Comparison of ENCODE assay signal across 19 cellular contexts in genomic region chr14:65151329-65152010, GRCh38. TPM values are rescaled to one million over a fixed set of nuclear protein-coding genes. Genes with fewer than 3 reads are reported as not detected.
DNase-seq lines count a peak whose midpoint lies in the region; ATAC-seq, FAIRE-seq and TF ChIP-seq lines count a peak whose summit lies in the region.
"Had no signal": no experiment of that assay in that cellular context is flagged by ENCODE, and none has a peak within 500 bp of the region (broad histone marks: within the 10 kb centered on the region; RNA-seq: fewer than 3 reads in every experiment).

No MANE protein-coding gene starts in this region.

- no peak overlapping the region for H2AFZ ChIP-seq in HepG2 (ENCODE audit: low read length)
- H2AFZ ChIP-seq in K562 (ENCODE audit: low read depth, low read length) = peak overlapping the region; percentile 39; the same call in 1 of the 2 replicates
- no peak overlapping the region for H2AFZ ChIP-seq in GM23248

- H3K27me3 ChIP-seq in liver (ENCODE audit: control insufficient read depth in 4 of 4, insufficient read depth in 4 of 4, low read length in 3 of 4) (no peaks in the 10 kb centered on the region), HepG2 (ENCODE audit: control insufficient read depth in 1 of 2, insufficient read depth in 2 of 2, low read length in 2 of 2) (peaks cover 2 to 9% of the 10 kb centered on the region in 2 experiments; a peak in 2 of 5 replicates), K562 (ENCODE audit: control insufficient read depth in 2 of 2, insufficient read depth in 2 of 2, low read length in 2 of 2) (no peaks in the 10 kb centered on the region; a peak in 1 of 5 replicates), GM23248 (replicated peaks; ENCODE audit: insufficient read depth) (0 out of 2 replicates have a peak, but pooled peaks cover 5% of the 10 kb centered on the region), body of pancreas (no peaks in the 10 kb centered on the region)
- H3K27me3 ChIP-seq: SJCRH30 had no signal

- no peaks in the 10 kb centered on the region for H3K9me2 ChIP-seq in GM23248 (ENCODE audit: insufficient read depth)

- H3K27ac ChIP-seq in liver (ENCODE audit: low read depth in 1 of 2, low read length in 2 of 2) (no peak overlapping the region), HepG2 (ENCODE audit: extremely low read length, insufficient read depth, low read length) (no peak overlapping the region), K562 (ENCODE audit: extremely low read depth, low read depth, low read length) (no peak overlapping the region), GM23248 (no peak overlapping the region), body of pancreas (no peak overlapping the region)
- H3K27ac ChIP-seq: C4-2B, SJCRH30 had no signal

- DNase-seq in HepG2 (ENCODE audit: low spot score) (no peak), K562 (ENCODE audit: extremely low read depth in 1 of 4, low spot score in 3 of 4) (no peak), mucosa of descending colon (no peak), GM23248 (no peak), body of pancreas (no peak), NCI-H510A treated with DMSO at 0.1 percent for 48 hours (lab: John Stamatoyannopoulos, UW) (no peak)
- DNase-seq: Calu3; CD8-positive, alpha-beta memory T cell; EL; Kasumi-1; NCI-H1694 treated with DMSO at 0.1 percent for 48 hours; NCI-H2081 treated with DMSO at 0.1 percent for 48 hours; NCI-H2171 treated with DMSO at 0.1 percent for 48 hours; SJCRH30 had no signal

- H3F3A ChIP-seq in GM23248 (ENCODE audit: insufficient read depth) = no peaks in the 10 kb centered on the region

- TF ChIP-seq CTCF in liver (IDR thresholded peaks at IDR 0.05; ENCODE audit: low read depth, low read length, missing input control) (no peak), HepG2 (CRISPR knock-in tag; IDR thresholded peaks at IDR 0.05) (no peak), K562 (IDR thresholded peaks at IDR 0.05 in 2 of 3, conservative IDR thresholded peaks at IDR 0.05 in 1 of 3; ENCODE audit: insufficient read depth in 2 of 3, low read depth in 1 of 3, low read length in 3 of 3) (no peak), mucosa of descending colon (IDR thresholded peaks at IDR 0.05) (no peak), body of pancreas (IDR thresholded peaks at IDR 0.05) (no peak)

- H3K4me2 ChIP-seq in HepG2 (ENCODE audit: low read depth, low read length) (no peak overlapping the region), K562 (ENCODE audit: insufficient read depth, low read length) (no peak overlapping the region), GM23248 (ENCODE audit: unreplicated experiment) (no peak overlapping the region)

- CTCF ChIA-PET in HepG2 (lab: Yijun Ruan, JAX; ENCODE audit: low intra/inter-chr PET ratio, low total read pairs) (no interaction called here), K562 (lab: Yijun Ruan, JAX; ENCODE audit: low intra/inter-chr PET ratio) (no interaction called here)

- no peaks in the 10 kb centered on the region for H3K9me1 ChIP-seq in K562 (ENCODE audit: control insufficient read depth, insufficient read depth, low read length)

- H3K9me3 ChIP-seq in liver (ENCODE audit: control insufficient read depth in 4 of 4, low read length in 3 of 4) (no peaks in the 10 kb centered on the region), HepG2 (ENCODE audit: low read length) (no peaks in the 10 kb centered on the region), K562 (replicated peaks; ENCODE audit: control insufficient read depth, insufficient read depth, low read depth, low read length) (no peaks in the 10 kb centered on the region), mucosa of descending colon (no peaks in the 10 kb centered on the region), GM23248 (ENCODE audit: low read depth) (no peaks in the 10 kb centered on the region), body of pancreas (no peaks in the 10 kb centered on the region)
- H3K9me3 ChIP-seq: SJCRH30 had no signal

- no peak for TF ChIP-seq EP300 in HepG2 (IDR thresholded peaks at IDR 0.05; ENCODE audit: low read depth in 2 of 2, low read length in 2 of 2)
- no peak for TF ChIP-seq EP300 in HepG2 (CRISPR knock-in tag; IDR thresholded peaks at IDR 0.05; ENCODE audit: borderline replicate concordance)
- TF ChIP-seq EP300 in K562 (IDR thresholded peaks at IDR 0.05; ENCODE audit: low read length) = no peak

- H3K79me2 ChIP-seq in HepG2 (ENCODE audit: insufficient read depth, low read length) (no peaks in the 10 kb centered on the region), K562 (ENCODE audit: control insufficient read depth, insufficient read depth, low read length) (no peaks in the 10 kb centered on the region), GM23248 (ENCODE audit: insufficient read depth) (no peaks in the 10 kb centered on the region)

- no peaks in the 10 kb centered on the region for H3K36me3 ChIP-seq in liver (ENCODE audit: control insufficient read depth in 4 of 4, insufficient read depth in 3 of 4, low read depth in 1 of 4, low read length in 3 of 4)
- no peaks in the 10 kb centered on the region for H3K36me3 ChIP-seq in HepG2 (replicated peaks in 1 of 2; ENCODE audit: control insufficient read depth in 1 of 2, insufficient read depth in 2 of 2, low read length in 2 of 2)
- no peaks in the 10 kb centered on the region for H3K36me3 ChIP-seq in K562 (ENCODE audit: control insufficient read depth, insufficient read depth, low read length)
- H3K36me3 ChIP-seq in mucosa of descending colon (ENCODE audit: low read depth) = no peaks in the 10 kb centered on the region
- no peaks in the 10 kb centered on the region for H3K36me3 ChIP-seq in GM23248 (ENCODE audit: low read depth)
- no peaks in the 10 kb centered on the region for H3K36me3 ChIP-seq in body of pancreas (replicated peaks in 1 of 2; ENCODE audit: insufficient read depth in 1 of 2, low read depth in 2 of 2)
- H3K36me3 ChIP-seq: SJCRH30 had no signal

- no peak for TF ChIP-seq POLR2A in HepG2 (IDR thresholded peaks at IDR 0.05; ENCODE audit: insufficient read depth in 1 of 2, low read depth in 2 of 2, low read length in 2 of 2)
- no peak for TF ChIP-seq POLR2A in K562 (conservative IDR thresholded peaks at IDR 0.05)
- no peak for TF ChIP-seq POLR2A in body of pancreas (IDR thresholded peaks at IDR 0.05)

- BruUV-seq in HepG2 (replicated peaks; lab: Mats Ljungman, UMichigan) = no TSS peak
- no TSS peak for BruUV-seq in K562 (replicated peaks; lab: Mats Ljungman, UMichigan)

- peaks cover 0 to 2% (median 0%) of the 10 kb centered on the region in 4 donors for H3K4me1 ChIP-seq in liver (ENCODE audit: control insufficient read depth in 4 of 4, insufficient read depth in 4 of 4, low read length in 3 of 4)
- H3K4me1 ChIP-seq in HepG2 (ENCODE audit: insufficient read depth, low read length) = no peaks in the 10 kb centered on the region
- peaks cover 0 to 2% of the 10 kb centered on the region in 2 experiments; a peak in 2 of 5 replicates for H3K4me1 ChIP-seq in K562 (replicated peaks in 1 of 2; ENCODE audit: control insufficient read depth in 2 of 2, insufficient read depth in 2 of 2, low read length in 2 of 2)
- H3K4me1 ChIP-seq in mucosa of descending colon (ENCODE audit: low read depth) = no peaks in the 10 kb centered on the region
- peaks cover 3% of the 10 kb centered on the region; the same call in 1 of the 2 replicates for H3K4me1 ChIP-seq in GM23248 (ENCODE audit: insufficient read depth)
- H3K4me1 ChIP-seq in body of pancreas = no peaks in the 10 kb centered on the region
- H3K4me1 ChIP-seq: SJCRH30 had no signal

- FAIRE-seq in HepG2 (lab: Jason Lieb, UNC) (no peak), K562 (lab: Jason Lieb, UNC) (no peak)
- FAIRE-seq: H54, RCC 7860 had no signal

- H3K4me3 ChIP-seq in liver (ENCODE audit: low read depth in 1 of 3, low read length in 3 of 3) = no peak overlapping the region
- H3K4me3 ChIP-seq in HepG2 (replicated peaks in 1 of 3; ENCODE audit: insufficient read depth in 1 of 3, low read depth in 2 of 3, low read length in 3 of 3) = no peak overlapping the region
- no peak overlapping the region for H3K4me3 ChIP-seq in K562
- no peak overlapping the region for H3K4me3 ChIP-seq in mucosa of descending colon
- no peak overlapping the region for H3K4me3 ChIP-seq in GM23248
- H3K4me3 ChIP-seq in body of pancreas = no peak overlapping the region
- H3K4me3 ChIP-seq: SJCRH30 had no signal

- in situ Hi-C loops in HepG2 (cut with HindIII; ENCODE audit: extremely low pct_ligation_motif_present, low pct_unique_long_range_greater_than_20kb) = no loop called here
- in situ Hi-C loops in K562 (cut with MboI) = loop anchor here (25.0 kb wide), 2 partner anchors 686 to 911 kb away; no protein-coding TSS in a partner anchor
- in situ Hi-C loops in GM23248 (cut with MboI) = loop anchor here (25.0 kb wide), 1 partner anchor 911 kb away; no protein-coding TSS in a partner anchor

- ATAC-seq in HepG2 (no peak), K562 (no peak), mucosa of descending colon (peak; percentile 13), body of pancreas (no peak), GM21367 (IDR thresholded peaks at IDR 0.05; ENCODE audit: unreplicated experiment) (no peak)

- intact Hi-C loops in HepG2 (cut with micrococcal nuclease; ENCODE audit: unreplicated experiment) (loop anchor here (2.0 kb wide), 1 partner anchor 39 kb away; no protein-coding TSS in a partner anchor), K562 (cut with micrococcal nuclease) (no loop called here), mucosa of descending colon (cut with DNase I, micrococcal nuclease) (no loop called here), body of pancreas (cut with DNase I) (no loop called here)

- 67% methylated on average over 8 of the region's 8 CpGs for WGBS in liver
- 60% methylated on average over 8 of the region's 8 CpGs for WGBS in HepG2 (ENCODE audit: low lambda C conversion rate)
- 48% methylated on average over 8 of the region's 8 CpGs for WGBS in K562 (ENCODE audit: insufficient coverage, low coverage, missing lambda C conversion rate)
- 53 to 57% methylated on average over 8 of the region's 8 CpGs for WGBS in GM23248 (ENCODE audit: low coverage in 1 of 2, low lambda C conversion rate in 2 of 2, missing lambda C conversion rate in 2 of 2), 2 experiments
- WGBS in body of pancreas, 2 donors = 69 to 71% methylated on average over 8 of the region's 8 CpGs

- no peaks in the 10 kb centered on the region for H4K20me1 ChIP-seq in HepG2 (ENCODE audit: insufficient read depth, low read length)
- no peaks in the 10 kb centered on the region for H4K20me1 ChIP-seq in K562 (replicated peaks; ENCODE audit: control insufficient read depth, insufficient read depth, low read length)
- H4K20me1 ChIP-seq in GM23248 (ENCODE audit: insufficient read depth) = no peaks in the 10 kb centered on the region

- POLR2A ChIA-PET in HepG2 (lab: Yijun Ruan, JAX) = no interaction called here
- POLR2A ChIA-PET in K562 (lab: Yijun Ruan, JAX) = no interaction called here

- TF ChIP-seq RAD21 in liver (IDR thresholded peaks at IDR 0.05) (no peak), HepG2 (CRISPR knock-in tag; IDR thresholded peaks at IDR 0.05) (no peak), K562 (CRISPR knock-in tag; conservative IDR thresholded peaks at IDR 0.05 in 1 of 2, IDR thresholded peaks at IDR 0.05 in 1 of 2) (no peak)

- H3K9ac ChIP-seq in liver (ENCODE audit: low read depth in 1 of 2, low read length in 2 of 2) (no peak overlapping the region), HepG2 (ENCODE audit: insufficient read depth, low read depth, low read length) (no peak overlapping the region), K562 (ENCODE audit: insufficient read depth in 1 of 2, low read depth in 2 of 2, low read length in 2 of 2) (no peak overlapping the region; a peak in 1 of 4 replicates), GM23248 (no peak overlapping the region)

RNA-seq across cellular contexts. Expression of gene MAX, which starts 49.2 kb away (rescaled TPM):
- total RNA-seq in liver (10 to 100 TPM; 18.9 to 27.0 TPM), HepG2 (2016; rRNA removed; fragmentation: Illumina TruSeq; extraction: Trizol) (28.5 and 29.4 TPM in 2 replicates), K562 (2014; rRNA removed) (40.9 and 63.6 TPM in 2 replicates), K562 (2014; rRNA removed; fragmentation: Illumina TruSeq; extraction: Trizol) (38.3 and 40.5 TPM in 2 replicates), K562 (2015; rRNA removed; fragmentation: Illumina TruSeq; extraction: Trizol) (50.3 and 52.1 TPM in 2 replicates), K562 (2021) (88.8 and 96.5 TPM in 2 replicates), mucosa of descending colon (100 to 1,000 TPM; 129 to 153 (median 147) TPM), body of pancreas (10 to 100 TPM; 28.8 to 30.0 TPM)
- polyA plus RNA-seq in liver (10 to 100 TPM; 14.8 TPM), HepG2 (2011; rRNA removed) (29.3 and 30.7 TPM in 2 replicates), K562 (2011; rRNA removed) (51.6 and 55.3 TPM in 2 replicates), K562 (2014; fragmentation: Illumina TruSeq; extraction: Trizol) (63.3 and 84.7 TPM in 2 replicates), K562 (2014; fragmentation: Nextera tagmentation; extraction: Ambion mirVana) (10 to 100 TPM; 15.4 to 32.7 TPM), K562 (2014; rRNA removed) (63.0 and 81.9 TPM in 2 replicates), GM23248 (2016; fragmentation: Nextera tagmentation; extraction: Ambion mirVana) (52.8 and 52.9 TPM in 2 replicates)
- total RNA-seq in HepG2 (2016; cell fraction: cytosol; rRNA removed; fragmentation: Illumina TruSeq; extraction: Trizol; ENCODE audit: low read depth) = 14.4 and 14.7 TPM in 2 replicates
- 27.4 and 32.7 TPM in 2 replicates for total RNA-seq in HepG2 (2016; cell fraction: insoluble cytoplasmic fraction; rRNA removed; fragmentation: Illumina TruSeq; extraction: Trizol)
- total RNA-seq in HepG2 (2016; cell fraction: membrane; rRNA removed; fragmentation: Illumina TruSeq; extraction: Trizol) = 28.0 and 28.2 TPM in 2 replicates
- total RNA-seq in HepG2 (2016; cell fraction: nucleus; rRNA removed; fragmentation: Illumina TruSeq; extraction: Trizol) = 18.9 and 21.1 TPM in 2 replicates
- polyA plus RNA-seq in HepG2 (2011; cell fraction: cytosol; rRNA removed) = 42.3 and 42.6 TPM in 2 replicates
- 37.6 and 47.3 TPM in 2 replicates for polyA plus RNA-seq in HepG2 (2011; cell fraction: nucleus; rRNA removed)
- polyA plus RNA-seq in HepG2 (2012) = 20.1 and 23.7 TPM in 2 replicates
- 6.6 and 9.3 TPM in 2 replicates for polyA plus RNA-seq in HepG2 (2016; cell fraction: cytosol; fragmentation: Illumina TruSeq; extraction: Trizol; ENCODE audit: low read depth)
- 36.1 and 44.7 TPM in 2 replicates for polyA plus RNA-seq in HepG2 (2016; cell fraction: insoluble cytoplasmic fraction; fragmentation: Illumina TruSeq; extraction: Trizol; ENCODE audit: low read depth)
- polyA plus RNA-seq in HepG2 (2016; cell fraction: membrane; fragmentation: Illumina TruSeq; extraction: Trizol; ENCODE audit: low read depth) = 18.6 and 20.1 TPM in 2 replicates
- 26.0 and 26.1 TPM in 2 replicates for polyA plus RNA-seq in HepG2 (2016; cell fraction: nucleus; fragmentation: Illumina TruSeq; extraction: Trizol; ENCODE audit: insufficient read depth, low read depth)
- polyA minus RNA-seq in HepG2 (2011; rRNA and poly(A)+ RNA removed; ENCODE audit: low replicate concordance) = 43.9 and 54.5 TPM in 2 replicates
- polyA minus RNA-seq in HepG2 (2011; cell fraction: cytosol; rRNA and poly(A)+ RNA removed) = 12.6 and 17.5 TPM in 2 replicates
- polyA minus RNA-seq in HepG2 (2011; cell fraction: nucleus; rRNA and poly(A)+ RNA removed) = 53.7 and 63.0 TPM in 2 replicates
- total RNA-seq in K562 (2011; cell fraction: chromatin; rRNA removed; ENCODE audit: low replicate concordance) = 73.6 and 82.8 TPM in 2 replicates
- total RNA-seq in K562 (2011; cell fraction: nucleolus; rRNA removed) = 44.7 and 51.0 TPM in 2 replicates
- total RNA-seq in K562 (2011; cell fraction: nucleoplasm; rRNA removed) = 59.2 and 80.7 TPM in 2 replicates
- 34.4 and 50.1 TPM in 2 replicates for polyA plus RNA-seq in K562 (2011; cell fraction: cytosol; rRNA removed)
- polyA plus RNA-seq in K562 (2011; cell fraction: nucleus; rRNA removed) = 107 and 161 TPM in 2 replicates
- polyA plus RNA-seq in K562 (2012) = 36.0 and 46.4 TPM in 2 replicates
- polyA minus RNA-seq in K562 (2011; rRNA and poly(A)+ RNA removed) = 42.4 and 43.0 TPM in 2 replicates
- 19.2 and 19.5 TPM in 2 replicates for polyA minus RNA-seq in K562 (2011; cell fraction: cytosol; rRNA and poly(A)+ RNA removed)
- 35.8 and 40.4 TPM in 2 replicates for polyA minus RNA-seq in K562 (2011; cell fraction: nucleus; rRNA and poly(A)+ RNA removed)
- total RNA-seq in GM23248 (2014; rRNA removed; shearing (Covaris generic)) = 41.1 and 44.5 TPM in 2 replicates
